In genomic region chr4:47474799-47475198, GRCh38 we compare ENCODE assay signal across 24 cellular contexts.
"Had no signal": no experiment of that assay in that cellular context is flagged by ENCODE, and none has a peak within 500 bp of the region (broad histone marks: within the 10 kb centered on the region; RNA-seq: fewer than 3 reads in every experiment).

No MANE protein-coding gene starts in this region.

- H3K9me3 ChIP-seq: SK-N-SH had no signal

- DNase-seq: IMR-90; Kasumi-1; KG1; MM.1S; NCI-H1092 treated with DMSO at 0.1 percent for 48 hours; NCI-H1436; NCI-H1694 treated with DMSO at 0.1 percent for 48 hours; NCI-H1930; NCI-H2081; NCI-H2107; NCI-H2171 treated with DMSO at 0.1 percent for 48 hours; NCI-H345; NCI-H446 treated with DMSO at 0.1 percent for 48 hours; NCI-H510A treated with DMSO at 0.1 percent for 48 hours; NK-92 treated with Interleukin-12 subunit alpha and Interleukin-12 subunit beta, amount 100 ng/mL, for 24 hours; PC-3; SHP77; SK-N-SH; SW 1271; T-cell had no signal

- H3K36me3 Mint-ChIP-seq: T-cell had no signal

- H3K9me3 Mint-ChIP-seq: T-cell; T-helper 1 cell treated with Interleukin-12 subunit alpha and Interleukin-12 subunit beta and Interleukin-4 antibody, amounts not matched to agents 30 μg/mL and 1 μg/mL, for 36 hours had no signal

- H3K4me2 ChIP-seq: SK-N-SH had no signal

- H3K27ac ChIP-seq: RWPE1 had no signal

- H3K4me3 Mint-ChIP-seq: T-cell; T-helper 1 cell treated with Interleukin-12 subunit alpha and Interleukin-12 subunit beta and Interleukin-4 antibody, amounts not matched to agents 30 μg/mL and 1 μg/mL, for 36 hours had no signal

- H3K27ac Mint-ChIP-seq: T-cell; T-helper 1 cell treated with Interleukin-12 subunit alpha and Interleukin-12 subunit beta and Interleukin-4 antibody, amounts not matched to agents 30 μg/mL and 1 μg/mL, for 36 hours had no signal

- H3K9ac ChIP-seq: SK-N-SH had no signal

- ATAC-seq: HepG2, Panc1, PC-3, T-cell had no signal

- H3K4me1 Mint-ChIP-seq: T-cell had no signal

- H3K9me2 ChIP-seq: SK-N-SH had no signal
